8 cellular contexts compared by ENCODE assay signal in the genomic region with DNA sequence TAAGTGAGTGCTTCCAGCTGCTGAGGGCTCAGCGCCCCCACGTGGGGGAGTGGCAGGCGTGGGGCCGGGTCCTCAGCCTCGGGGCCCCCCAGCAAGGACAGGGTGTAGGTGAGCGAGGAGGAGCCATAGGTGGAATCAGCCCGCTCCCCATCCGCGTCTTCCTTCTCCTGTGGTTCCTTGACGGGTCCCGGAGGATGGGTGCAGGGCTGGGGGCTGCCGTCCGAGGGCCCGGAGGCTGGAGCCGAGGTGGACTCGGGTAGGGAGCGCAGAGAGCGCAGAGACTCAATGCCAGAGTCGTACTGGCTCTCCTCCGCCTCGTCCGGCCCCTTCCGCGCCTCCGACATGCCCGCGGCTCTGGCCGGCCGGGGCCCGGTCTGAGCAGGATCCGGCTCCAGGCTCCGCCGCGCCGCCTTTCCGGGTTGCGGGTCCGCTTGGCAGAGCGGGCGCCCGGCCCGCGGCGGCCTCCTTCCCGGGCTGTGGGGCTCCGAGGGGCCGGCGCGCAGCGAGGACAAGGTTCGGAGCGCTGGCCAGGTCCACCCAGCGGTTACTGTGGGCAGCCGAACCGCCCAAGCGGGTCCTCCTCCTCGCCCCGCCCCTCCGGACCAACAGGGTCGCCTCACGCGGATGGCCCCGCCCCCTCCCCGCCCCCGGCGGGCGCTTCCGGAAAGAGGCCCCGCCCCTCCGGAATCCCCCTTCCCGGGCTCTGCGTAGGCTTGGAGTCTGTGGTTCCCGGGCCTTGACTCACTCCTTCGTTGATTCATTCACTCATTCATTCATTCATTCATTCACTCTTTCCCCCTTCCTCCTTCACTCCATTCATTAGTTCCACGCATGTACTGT. TPM values are rescaled to one million over a fixed set of nuclear protein-coding genes. Genes with fewer than 3 reads are reported as not detected.
A peak's percentile ranks its signal among the peaks of the same experiment; 100 is the strongest.
DNase-seq lines count a peak whose midpoint lies in the region; ATAC-seq and TF ChIP-seq lines count a peak whose summit lies in the region.

A gene with protein sequence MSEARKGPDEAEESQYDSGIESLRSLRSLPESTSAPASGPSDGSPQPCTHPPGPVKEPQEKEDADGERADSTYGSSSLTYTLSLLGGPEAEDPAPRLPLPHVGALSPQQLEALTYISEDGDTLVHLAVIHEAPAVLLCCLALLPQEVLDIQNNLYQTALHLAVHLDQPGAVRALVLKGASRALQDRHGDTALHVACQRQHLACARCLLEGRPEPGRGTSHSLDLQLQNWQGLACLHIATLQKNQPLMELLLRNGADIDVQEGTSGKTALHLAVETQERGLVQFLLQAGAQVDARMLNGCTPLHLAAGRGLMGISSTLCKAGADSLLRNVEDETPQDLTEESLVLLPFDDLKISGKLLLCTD (minus strand): TSS at position 549 of the 840 bp plus-strand sequence. CDS start 205 bp downstream, at position 344.

- peak within 1 kb of the TSS in 1 of 3 experiments; percentile 40; a peak in 1 of 7 replicates for H3K27ac Mint-ChIP-seq in H9

- TF ChIP-seq POLR2A in testis (IDR thresholded peaks at IDR 0.05) = no peak

- peak within 1 kb of the TSS; percentile 84 for H3K4me2 ChIP-seq in H9 (ENCODE audit: insufficient read depth, insufficient read length, low read length)

- peaks cover 0 to 1% (median 0%) of the 10 kb centered on the region in 3 experiments; a peak in 2 of 7 replicates for H3K36me3 Mint-ChIP-seq in H9 (ENCODE audit: insufficient read depth in 1 of 3, low read depth in 3 of 3)

- no peaks in the 10 kb centered on the region for H3K36me3 ChIP-seq in testis (ENCODE audit: low read depth, missing control alignments)

- H2AFZ ChIP-seq in H9 (ENCODE audit: low read length) = no peak within 1 kb of the TSS

- H3K56ac ChIP-seq in H9 (ENCODE audit: insufficient read length, low read depth, low read length) = no peak within 1 kb of the TSS

- peak within 1 kb of the TSS; percentile 79 to 88 for H3K4me3 Mint-ChIP-seq in H9

- H4K5ac ChIP-seq in H9 (ENCODE audit: insufficient read length, low read depth, low read length) = no peak within 1 kb of the TSS

- H2BK20ac ChIP-seq in H9 (ENCODE audit: low read depth, low read length, poor library complexity, severe bottlenecking) = no peak within 1 kb of the TSS

- no peak within 1 kb of the TSS for H2BK15ac ChIP-seq in H9 (ENCODE audit: low read depth, low read length)

- no peak within 1 kb of the TSS for H3K23ac ChIP-seq in H9 (ENCODE audit: insufficient read length, low read depth, low read length)

- H2AK5ac ChIP-seq in H9 (ENCODE audit: insufficient read length, low read length) = no peak within 1 kb of the TSS

- peaks cover 42 to 49% of the 10 kb centered on the region in 2 experiments for H3K4me1 Mint-ChIP-seq in H9

- intact Hi-C loops in testis (cut with DNase I; ENCODE audit: low total_unique reads) = loop anchor here (10.0 kb wide), 1 partner anchor 190 kb away; no protein-coding TSS in a partner anchor

- no peak within 1 kb of the TSS for H3T11ph ChIP-seq in H9 (ENCODE audit: low read length)

- H3K9me3 Mint-ChIP-seq in H9 = no peaks in the 10 kb centered on the region; a peak in 1 of 5 replicates

- ATAC-seq in SK-N-SH treated with all-trans-retinoic acid at 6 μM for 48 hours (peak; percentile 81), omental fat pad (ENCODE audit: low FRiP score) (peak; percentile 88)

- no peak within 1 kb of the TSS for H2BK120ac ChIP-seq in H9 (ENCODE audit: low read depth, low read length, poor library complexity, severe bottlenecking)

- H3K27me3 ChIP-seq in H9 (ENCODE audit: insufficient read depth, low read length) = peaks cover 7% of the 10 kb centered on the region; the same call in 1 of the 2 replicates
- no peaks in the 10 kb centered on the region for H3K27me3 ChIP-seq in testis

- peak within 1 kb of the TSS; percentile 54 for H3K9ac ChIP-seq in H9 (ENCODE audit: extremely low read depth, insufficient read length, low read length)

- TF ChIP-seq CTCF in H9 (conservative IDR thresholded peaks at IDR 0.05) (no peak), omental fat pad (IDR thresholded peaks at IDR 0.05) (no peak), testis (IDR thresholded peaks at IDR 0.05) (peak in 1 of 3 experiments; percentile 25)

- no peak within 1 kb of the TSS for H2BK5ac ChIP-seq in H9 (ENCODE audit: insufficient read length, low read length)

- no peaks in the 10 kb centered on the region for H3K79me2 ChIP-seq in H9 (ENCODE audit: insufficient read depth, low read length)

- 100% methylated on average over 1 of the region's 75 CpGs for WGBS in H9 (ENCODE audit: extremely low coverage, insufficient read length, low lambda C conversion rate)
- WGBS in testis, 2 donors = 1% methylated on average over 17 to 53 of the region's 75 CpGs

- no peaks in the 10 kb centered on the region for H3K9me3 ChIP-seq in H9 (ENCODE audit: control insufficient read depth, low read depth, low read length)
- no peaks in the 10 kb centered on the region for H3K9me3 ChIP-seq in testis

- H3K18ac ChIP-seq in H9 (ENCODE audit: insufficient read length, low read depth, low read length) = no peak within 1 kb of the TSS

- peaks cover 22% of the 10 kb centered on the region for H3K27me3 Mint-ChIP-seq in H9 (ENCODE audit: low read depth)

- H3K27ac ChIP-seq in H9 (ENCODE audit: insufficient read length, low read depth, low read length) (no peak within 1 kb of the TSS), testis (peak within 1 kb of the TSS; percentile 77 to 87)

- no peak within 1 kb of the TSS for H4K8ac ChIP-seq in H9 (replicated peaks; ENCODE audit: insufficient read length, low read depth, low read length)

- peak within 1 kb of the TSS; percentile 11; the same call in 1 of the 2 replicates for H3K14ac ChIP-seq in H9 (ENCODE audit: insufficient read depth, low read length)

- H2BK12ac ChIP-seq in H9 (ENCODE audit: insufficient read length, low read depth, low read length) = no peak within 1 kb of the TSS

- DNase-seq in EL (peak; percentile 94), H9 (peak; percentile 94), MV-4-11 (lab: John Stamatoyannopoulos, UW) (peak; percentile 85), globus pallidus (ENCODE audit: low spot score) (peak; percentile 89), omental fat pad (ENCODE audit: low spot score) (peak; percentile 90), testis (peak; percentile 98)
- DNase-seq in activated naive CD4-positive, alpha-beta T cell treated with anti-CD3 and anti-CD28 coated beads, Interleukin-2, amount 50 U/mL, for 16 hours = peak; percentile 92

- H3K4me1 ChIP-seq in H9 (ENCODE audit: insufficient read depth, low read length) (peaks cover 8% of the 10 kb centered on the region; the same call in 1 of the 2 replicates), testis (peaks cover 23% of the 10 kb centered on the region)

- H4K91ac ChIP-seq in H9 (ENCODE audit: insufficient read length, low read depth, low read length) = no peak within 1 kb of the TSS

- H3K4ac ChIP-seq in H9 (ENCODE audit: low read depth, low read length) = no peak within 1 kb of the TSS

- peaks cover 18% of the 10 kb centered on the region for H3K23me2 ChIP-seq in H9 (ENCODE audit: insufficient read length, low read depth, low read length, poor library complexity, severe bottlenecking)

- H3K79me1 ChIP-seq in H9 (ENCODE audit: insufficient read depth, low read depth, low read length, poor library complexity, severe bottlenecking) = no peaks in the 10 kb centered on the region

- H4K20me1 ChIP-seq in H9 (ENCODE audit: control insufficient read depth, insufficient read depth, insufficient read length) = no peaks in the 10 kb centered on the region

- peak within 1 kb of the TSS; percentile 85 to 87 for H3K4me3 ChIP-seq in testis

TF ChIP-seq in SK-N-SH treated with all-trans-retinoic acid at 6 μM for 48 hours, 23 proteins besides CTCF, POLR2A, EP300 and RAD21:
- TF ChIP-seq ISL1 (CRISPR knock-in tag; IDR thresholded peaks at IDR 0.05) = no peak
- TF ChIP-seq, protein P1, sequence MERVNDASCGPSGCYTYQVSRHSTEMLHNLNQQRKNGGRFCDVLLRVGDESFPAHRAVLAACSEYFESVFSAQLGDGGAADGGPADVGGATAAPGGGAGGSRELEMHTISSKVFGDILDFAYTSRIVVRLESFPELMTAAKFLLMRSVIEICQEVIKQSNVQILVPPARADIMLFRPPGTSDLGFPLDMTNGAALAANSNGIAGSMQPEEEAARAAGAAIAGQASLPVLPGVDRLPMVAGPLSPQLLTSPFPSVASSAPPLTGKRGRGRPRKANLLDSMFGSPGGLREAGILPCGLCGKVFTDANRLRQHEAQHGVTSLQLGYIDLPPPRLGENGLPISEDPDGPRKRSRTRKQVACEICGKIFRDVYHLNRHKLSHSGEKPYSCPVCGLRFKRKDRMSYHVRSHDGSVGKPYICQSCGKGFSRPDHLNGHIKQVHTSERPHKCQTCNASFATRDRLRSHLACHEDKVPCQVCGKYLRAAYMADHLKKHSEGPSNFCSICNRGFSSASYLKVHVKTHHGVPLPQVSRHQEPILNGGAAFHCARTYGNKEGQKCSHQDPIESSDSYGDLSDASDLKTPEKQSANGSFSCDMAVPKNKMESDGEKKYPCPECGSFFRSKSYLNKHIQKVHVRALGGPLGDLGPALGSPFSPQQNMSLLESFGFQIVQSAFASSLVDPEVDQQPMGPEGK (CRISPR knock-in tag; IDR thresholded peaks at IDR 0.05; ENCODE audit: borderline replicate concordance) = peak; percentile 61; the same call in 1 of the 2 replicates

RNA-seq across cellular contexts. Expression of the gene that starts here (rescaled TPM):
- 9.7 and 12.1 TPM in 2 replicates for total RNA-seq in H9 (2021)
- 10 to 100 TPM; 13.1 to 25.5 (median 15.3) TPM for total RNA-seq in omental fat pad
- total RNA-seq in testis = 10 to 100 TPM; 18.3 to 29.2 TPM
- polyA plus RNA-seq in testis (ENCODE audit: insufficient read depth, low read depth, low replicate concordance) = 13.1 TPM
